Comparison of ENCODE assay signal across 21 cellular contexts in the genomic region with DNA sequence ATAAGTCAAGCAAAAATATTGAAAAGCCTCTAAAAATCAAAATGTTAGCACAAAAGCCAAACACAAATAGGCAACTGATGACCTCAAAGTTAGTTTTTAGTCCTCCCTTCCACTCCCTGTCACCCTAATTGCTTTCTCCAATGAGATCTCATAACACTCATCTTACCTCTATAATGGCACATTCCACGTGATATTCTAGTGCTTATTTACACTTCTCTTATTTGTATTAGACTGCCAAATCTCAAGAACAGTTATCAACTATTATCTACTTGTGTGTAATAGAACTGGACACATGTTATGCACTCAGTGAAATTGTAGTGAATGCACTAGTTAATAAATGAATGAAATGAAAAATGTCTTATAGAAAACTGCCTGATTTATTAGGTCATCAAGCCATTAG. TPM values are rescaled to one million over a fixed set of nuclear protein-coding genes. Genes with fewer than 3 reads are reported as not detected.
DNase-seq lines count a peak whose midpoint lies in the region; ATAC-seq and TF ChIP-seq lines count a peak whose summit lies in the region.
"Had no signal": no experiment of that assay in that cellular context is flagged by ENCODE, and none has a peak within 500 bp of the region (broad histone marks: within the 10 kb centered on the region; RNA-seq: fewer than 3 reads in every experiment).

No MANE protein-coding gene starts in this region.

- no peaks in the 10 kb centered on the region for H3K36me3 ChIP-seq in right lobe of liver
- H3K36me3 ChIP-seq: SJCRH30 had no signal

- H3K4me3 ChIP-seq in right lobe of liver, result no peak overlapping the region
- H3K4me3 ChIP-seq: GM12878, GM23248, SJCRH30 had no signal

- intact Hi-C loops in right lobe of liver (cut with DNase I), result no loop called here

- ATAC-seq in right lobe of liver, result peak; percentile 58 to 77 (median 70)
- ATAC-seq in HG02884 (IDR thresholded peaks at IDR 0.05; ENCODE audit: unreplicated experiment), result no peak
- ATAC-seq: GM12878, T-helper 17 cell had no signal

- no peaks in the 10 kb centered on the region for H3K9me3 ChIP-seq in right lobe of liver
- H3K9me3 ChIP-seq: SJCRH30 had no signal

- TF ChIP-seq CTCF in right lobe of liver (IDR thresholded peaks at IDR 0.05), result no peak

- peak; percentile 38 for DNase-seq in DMS153 treated with DMSO at 0.1 percent for 48 hours (lab: John Stamatoyannopoulos, UW; ENCODE audit: unreplicated experiment)
- DNase-seq in NCI-H1105 (lab: John Stamatoyannopoulos, UW), result peak; percentile 48
- peak; percentile 58 for DNase-seq in NCI-H774 (lab: John Stamatoyannopoulos, UW)
- DNase-seq in right lobe of liver, result no peak
- no peak for DNase-seq in NCI-H82 (lab: John Stamatoyannopoulos, UW)
- no peak for DNase-seq in NCI-H1417 treated with DMSO at 0.1 percent for 48 hours (lab: John Stamatoyannopoulos, UW)
- DNase-seq: Calu3; CD4-positive, CD25-positive, alpha-beta regulatory T cell; DND-41; HCEC 1CT; NCI-H1694; NCI-H446 treated with DMSO at 0.1 percent for 48 hours; NK-92 treated with Interleukin-12 subunit alpha and Interleukin-12 subunit beta, amount 100 ng/mL, for 24 hours; RPMI8226; T-helper 17 cell had no signal

- H3K4me1 ChIP-seq in right lobe of liver, result peaks cover 0 to 18% (median 6%) of the 10 kb centered on the region in 4 donors
- H3K4me1 ChIP-seq: SJCRH30 had no signal

- no peaks in the 10 kb centered on the region for H3K27me3 ChIP-seq in right lobe of liver
- H3K27me3 ChIP-seq: SJCRH30 had no signal

- peak overlapping the region; percentile 18 to 54 (median 45) for H3K27ac ChIP-seq in right lobe of liver
- H3K27ac ChIP-seq: GM23248, SJCRH30 had no signal

- TF ChIP-seq POLR2A in right lobe of liver (IDR thresholded peaks at IDR 0.05), result no peak

- WGBS in right lobe of liver (ENCODE audit: insufficient coverage, low coverage, low lambda C conversion rate, missing lambda C conversion rate), result 6% methylated on average over 1 of the region's 1 CpG

RNA-seq across cellular contexts. Expression of a gene that starts 55.5 kb away (rescaled TPM):
- total RNA-seq in right lobe of liver, result 10 to 100 TPM; 11.2 to 87.1 (median 30.9) TPM
- total RNA-seq: B cell, GM23248, OCI-LY7, SJCRH30 had no signal

Comparison
In these comparisons a context has a peak if more than half of its experiments do, and no peak if none do; other contexts are left out.
1. DNase-seq: peak in DMS153 treated with DMSO at 0.1 percent for 48 hours (single experiment), NCI-H1105 (single experiment) and NCI-H774 (single experiment); none in right lobe of liver (0 of 3), NCI-H82 (single experiment) and NCI-H1417 treated with DMSO at 0.1 percent for 48 hours (single experiment).